ENCODE assay signal across 22 cellular contexts in genomic region chr20:62461834-62462233, GRCh38. TPM values are rescaled to one million over a fixed set of nuclear protein-coding genes. Genes with fewer than 3 reads are reported as not detected.
A peak's percentile ranks its signal among the peaks of the same experiment; 100 is the strongest.
DNase-seq lines count a peak whose midpoint lies in the region; ATAC-seq and TF ChIP-seq lines count a peak whose summit lies in the region.
"Had no signal": no experiment of that assay in that cellular context is flagged by ENCODE, and none has a peak within 500 bp of the region (broad histone marks: within the 10 kb centered on the region; RNA-seq: fewer than 3 reads in every experiment).

No MANE protein-coding gene starts in this region.

- TF ChIP-seq POLR2A in stomach (IDR thresholded peaks at IDR 0.05): no peak

- peaks cover 23% of the 10 kb centered on the region for H3K36me3 ChIP-seq in cardiac muscle cell
- no peaks in the 10 kb centered on the region for H3K36me3 ChIP-seq in right atrium auricular region
- no peaks in the 10 kb centered on the region for H3K36me3 ChIP-seq in neuronal stem cell (replicated peaks in 1 of 2; ENCODE audit: control insufficient read depth in 2 of 2, insufficient read depth in 2 of 2, low read length in 2 of 2)
- peaks cover 0 to 33% (median 29%) of the 10 kb centered on the region in 4 donors for H3K36me3 ChIP-seq in stomach
- H3K36me3 ChIP-seq: BE2C; BLaER1 treated with 17β-estradiol and CSF1 and Interleukin-3, amounts not matched to agents 10 nM and 100 nM; HAP-1 had no signal

- H2AK5ac ChIP-seq in neuronal stem cell (ENCODE audit: low read depth, low read length): peak overlapping the region; percentile 58

- intact Hi-C loops in stomach (cut with DNase I; ENCODE audit: low total_unique reads): no loop called here

- H3K9me3 ChIP-seq in cardiac muscle cell (ENCODE audit: low read depth): no peaks in the 10 kb centered on the region
- no peaks in the 10 kb centered on the region for H3K9me3 ChIP-seq in right atrium auricular region
- H3K9me3 ChIP-seq in neuronal stem cell (replicated peaks in 1 of 2; ENCODE audit: control insufficient read depth in 2 of 2, insufficient read depth in 1 of 2, low read depth in 1 of 2, low read length in 2 of 2): no peaks in the 10 kb centered on the region
- no peaks in the 10 kb centered on the region for H3K9me3 ChIP-seq in stomach
- H3K9me3 ChIP-seq: BE2C; BLaER1 treated with 17β-estradiol and CSF1 and Interleukin-3, amounts not matched to agents 10 nM and 100 nM; HAP-1 had no signal

- TF ChIP-seq CTCF in cardiac muscle cell (IDR thresholded peaks at IDR 0.05; ENCODE audit: low read depth, low read length) (no peak), right atrium auricular region (IDR thresholded peaks at IDR 0.05) (no peak), stomach (IDR thresholded peaks at IDR 0.05) (no peak)

- no peak overlapping the region for H3K4me2 ChIP-seq in neuronal stem cell (ENCODE audit: insufficient read depth, low read length, poor library complexity, severe bottlenecking)
- H3K4me2 ChIP-seq: BLaER1 treated with 17β-estradiol and CSF1 and Interleukin-3, amounts not matched to agents 10 nM and 100 nM; GM23338 had no signal

- peak overlapping the region; percentile 38 for H3K14ac ChIP-seq in neuronal stem cell (ENCODE audit: low read length)

- no peak overlapping the region for H3K4ac ChIP-seq in neuronal stem cell (ENCODE audit: low read length)

- H3K79me1 ChIP-seq in neuronal stem cell (ENCODE audit: low read depth, low read length): no peaks in the 10 kb centered on the region

- WGBS in neuronal stem cell (ENCODE audit: extremely low coverage in 2 of 2, insufficient read length in 2 of 2, insufficient replicate concordance in 1 of 2), 2 donors: no CpG with 5 or more reads among the region's 13 CpGs
- WGBS in stomach, 5 donors: 75 to 87% (median 82%) methylated on average over 7 to 13 of the region's 13 CpGs

- no peak overlapping the region for H2BK5ac ChIP-seq in neuronal stem cell (ENCODE audit: low read length)

- peak overlapping the region; percentile 56 for H2BK15ac ChIP-seq in neuronal stem cell (ENCODE audit: low read length)

- H2BK120ac ChIP-seq in neuronal stem cell (ENCODE audit: low read depth, low read length): no peak overlapping the region

- H3K27me3 ChIP-seq in cardiac muscle cell: no peaks in the 10 kb centered on the region
- no peaks in the 10 kb centered on the region for H3K27me3 ChIP-seq in right atrium auricular region
- H3K27me3 ChIP-seq in neuronal stem cell (ENCODE audit: control insufficient read depth in 3 of 3, insufficient read depth in 3 of 3, low read depth in 1 of 3, low read length in 3 of 3): peaks cover 0 to 78% (median 0%) of the 10 kb centered on the region in 3 experiments
- H3K27me3 ChIP-seq in stomach: peaks cover 0 to 49% (median 7%) of the 10 kb centered on the region in 3 donors
- H3K27me3 ChIP-seq: BE2C had no signal

- no peak for ATAC-seq in HG02840 (IDR thresholded peaks at IDR 0.05; ENCODE audit: low FRiP score, unreplicated experiment)
- ATAC-seq: GM23338 had no signal

- H4K91ac ChIP-seq in neuronal stem cell (ENCODE audit: low read depth, low read length, poor library complexity): no peak overlapping the region

- H2BK12ac ChIP-seq in neuronal stem cell (ENCODE audit: low read length): no peak overlapping the region

- H3K4me1 ChIP-seq in cardiac muscle cell (ENCODE audit: low read depth) (peaks cover 31% of the 10 kb centered on the region), right atrium auricular region (no peaks in the 10 kb centered on the region), neuronal stem cell (ENCODE audit: control insufficient read depth in 2 of 2, insufficient read depth in 1 of 2, low read depth in 1 of 2, low read length in 2 of 2) (no peaks in the 10 kb centered on the region), stomach (peaks cover 9 to 42% (median 39%) of the 10 kb centered on the region in 4 donors)
- H3K4me1 ChIP-seq: BE2C, HAP-1 had no signal

- no peak for TF ChIP-seq EP300 in stomach (IDR thresholded peaks at IDR 0.05)

- no peak overlapping the region for H3K4me3 ChIP-seq in cardiac muscle cell
- H3K4me3 ChIP-seq in right atrium auricular region: no peak overlapping the region
- peak overlapping the region in 1 of 2 donors; percentile 14 for H3K4me3 ChIP-seq in neuronal stem cell (ENCODE audit: low read length in 2 of 2)
- H3K4me3 ChIP-seq in stomach: no peak overlapping the region
- H3K4me3 ChIP-seq: BLaER1 treated with 17β-estradiol and CSF1 and Interleukin-3, amounts not matched to agents 10 nM and 100 nM; GM23338; HAP-1 had no signal

- peak overlapping the region; percentile 64 for H3K18ac ChIP-seq in neuronal stem cell (ENCODE audit: low read length)

- H3K23ac ChIP-seq in neuronal stem cell (ENCODE audit: low read depth, low read length, poor library complexity): peak overlapping the region; percentile 34

- H4K8ac ChIP-seq in neuronal stem cell (ENCODE audit: low read depth, low read length): peak overlapping the region; percentile 82

- H3K27ac ChIP-seq in cardiac muscle cell (peak overlapping the region; percentile 81), right atrium auricular region (no peak overlapping the region), neuronal stem cell (replicated peaks; ENCODE audit: low read length) (no peak overlapping the region), stomach (peak overlapping the region in 4 of 5 donors; percentile 32 to 60 (median 46))
- H3K27ac ChIP-seq: 22Rv1; BLaER1 treated with 17β-estradiol and CSF1 and Interleukin-3, amounts not matched to agents 10 nM and 100 nM had no signal

- H3K9ac ChIP-seq in neuronal stem cell (ENCODE audit: low read depth, low read length, poor library complexity): no peak overlapping the region
- H3K9ac ChIP-seq: BLaER1 treated with 17β-estradiol and CSF1 and Interleukin-3, amounts not matched to agents 10 nM and 100 nM had no signal

- H2AFZ ChIP-seq in neuronal stem cell (ENCODE audit: low read length): no peak overlapping the region
- H2AFZ ChIP-seq: GM23338 had no signal

- DNase-seq in cardiac muscle cell (ENCODE audit: low read depth in 1 of 2, low spot score in 1 of 2) (no peak), right atrium auricular region (ENCODE audit: low spot score) (no peak), neuronal stem cell (ENCODE audit: low spot score) (no peak), stomach (no peak), cerebellar cortex (ENCODE audit: low spot score) (no peak)
- DNase-seq: AML-193; CD4-positive, alpha-beta T cell; CD8-positive, alpha-beta memory T cell; DMS 273 treated with DMSO at 0.1 percent for 48 hours; DMS79; GF-D8; HFFc6 had no signal

RNA-seq across cellular contexts. Expression of gene GATA5, which starts 14.0 kb away (rescaled TPM):
- total RNA-seq in cardiac muscle cell (79.0 and 103 TPM in 2 replicates), right atrium auricular region (1 to 10 TPM; 6.9 to 9.6 TPM), stomach (10 to 100 TPM in 2 of 5 donors, 1 to 10 TPM in 2, not detected in 1; 3.1 to 16.4 (median 9.0) TPM)
- polyA plus RNA-seq in cardiac muscle cell (66.8 and 96.5 TPM in 2 replicates), stomach (10 to 100 TPM in 1 of 3 donors, 1 to 10 TPM in 2; 9.1 to 11.2 (median 9.3) TPM)
- 0.08 TPM for polyA plus RNA-seq in neuronal stem cell (2013, experiment 1 of 2)
- polyA plus RNA-seq in neuronal stem cell (2013, experiment 2 of 2): 0.11 TPM
- total RNA-seq: CD4-positive, alpha-beta T cell; CD8-positive, alpha-beta memory T cell; Daoy; HFFc6 had no signal
- polyA plus RNA-seq: AG04450; CD14-positive monocyte; CD8-positive, alpha-beta memory T cell had no signal

RNA-seq across cellular contexts. Expression of gene RBBP8NL, which starts 34.5 kb away (rescaled TPM):
- total RNA-seq in cardiac muscle cell: not detected in 2 replicates
- not detected in 2 replicates for polyA plus RNA-seq in cardiac muscle cell
- not detected for total RNA-seq in right atrium auricular region
- polyA plus RNA-seq in neuronal stem cell (2013, experiment 1 of 2): not detected
- not detected for polyA plus RNA-seq in neuronal stem cell (2013, experiment 2 of 2)
- 1 to 10 TPM in 1 of 5 donors, under 1 TPM in 2, not detected in 2; 0.45 to 2.3 (median 0.55) TPM for total RNA-seq in stomach
- polyA plus RNA-seq in stomach: 1 to 10 TPM; 2.1 to 8.0 (median 5.7) TPM
- total RNA-seq: CD4-positive, alpha-beta T cell; CD8-positive, alpha-beta memory T cell; Daoy; G401; HFFc6 had no signal
- polyA plus RNA-seq: AG04450; CD14-positive monocyte; CD8-positive, alpha-beta memory T cell had no signal

RNA-seq across cellular contexts. Expression of gene CABLES2, which starts 54.7 kb away (rescaled TPM):
- total RNA-seq in cardiac muscle cell: 15.5 and 17.9 TPM in 2 replicates
- 21.4 and 23.8 TPM in 2 replicates for polyA plus RNA-seq in cardiac muscle cell
- 10 to 100 TPM; 10.8 to 17.7 TPM for total RNA-seq in right atrium auricular region
- polyA plus RNA-seq in neuronal stem cell (2013, experiment 1 of 2): 15.0 TPM
- 14.9 TPM for polyA plus RNA-seq in neuronal stem cell (2013, experiment 2 of 2)
- 1 to 10 TPM in 4 of 5 donors, under 1 TPM in 1; 0.55 to 7.8 (median 1.4) TPM for total RNA-seq in stomach
- polyA plus RNA-seq in stomach: 1 to 10 TPM; 2.0 to 3.2 (median 2.5) TPM

Comparison
In these comparisons a context has a peak if more than half of its experiments do, and no peak if none do; other contexts are left out.
1. H3K27ac ChIP-seq: peak in cardiac muscle cell (single experiment) and stomach (4 of 5); none in right atrium auricular region (0 of 2) and neuronal stem cell (single experiment).